ENCODE assay signal across 1 cellular context in the genomic region with DNA sequence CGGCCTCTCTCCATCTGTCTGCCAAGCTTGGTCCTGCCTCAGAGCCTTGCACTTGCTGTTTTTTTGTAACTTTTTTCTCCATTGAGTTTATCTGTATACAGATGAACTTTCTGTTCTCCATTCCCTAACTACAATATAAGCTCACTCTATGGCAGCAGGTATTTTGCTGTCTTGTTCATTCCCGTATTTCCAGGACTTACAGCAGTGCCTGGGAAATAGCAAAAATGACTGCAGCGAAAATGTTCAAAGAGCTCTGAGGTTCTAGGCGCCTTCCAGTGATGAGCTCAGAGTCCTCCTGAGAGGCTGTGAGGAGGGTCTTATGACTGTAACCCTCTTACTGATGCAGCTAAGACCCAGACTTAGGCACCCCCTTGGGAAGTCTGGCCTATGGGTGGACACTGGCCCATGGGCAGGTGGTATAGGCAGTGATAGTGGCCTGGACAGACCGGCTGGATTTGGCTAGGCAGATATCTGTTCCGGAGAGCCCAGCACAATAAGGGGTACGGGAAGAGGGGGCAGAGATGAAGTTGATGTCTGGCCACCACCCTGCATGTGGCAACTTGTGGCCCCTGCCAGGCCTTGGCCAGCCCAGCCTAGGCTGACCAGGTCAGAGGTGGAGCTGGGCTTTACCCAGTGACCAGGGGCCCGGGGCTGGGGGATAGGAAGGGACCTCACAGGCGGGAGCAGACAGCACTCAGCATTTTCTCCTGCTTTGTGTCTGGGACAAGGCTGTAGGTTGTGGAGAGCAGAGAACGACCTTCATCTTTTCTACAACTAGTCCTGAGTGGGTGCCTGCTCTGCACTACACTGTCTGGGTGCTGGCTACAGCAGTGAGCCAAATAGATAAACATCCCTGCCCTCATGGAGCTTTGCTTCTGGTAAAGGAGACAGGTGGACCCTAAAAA.
A peak's percentile ranks its signal among the peaks of the same experiment; 100 is the strongest.
TF ChIP-seq lines count a peak whose summit lies in the region.

No MANE protein-coding gene starts in this region.

TF ChIP-seq in WTC11, 78 proteins besides CTCF, POLR2A, EP300 and RAD21 (continued from another document):
- TF ChIP-seq MYBL2 (CRISPR knock-in tag; IDR thresholded peaks at IDR 0.05) (no peak), TEAD4 (CRISPR knock-in tag; IDR thresholded peaks at IDR 0.05) (no peak), PREB (CRISPR knock-in tag; IDR thresholded peaks at IDR 0.05; ENCODE audit: borderline replicate concordance) (no peak), NFATC4 (CRISPR knock-in tag; IDR thresholded peaks at IDR 0.05) (no peak), CBFB (CRISPR knock-in tag; IDR thresholded peaks at IDR 0.05; ENCODE audit: low read depth) (no peak), SOX15 (CRISPR knock-in tag; IDR thresholded peaks at IDR 0.05) (no peak), SMAD4 (CRISPR knock-in tag; IDR thresholded peaks at IDR 0.05) (no peak), ATF1 (CRISPR knock-in tag; IDR thresholded peaks at IDR 0.05) (no peak), TCF7 (CRISPR knock-in tag; IDR thresholded peaks at IDR 0.05; ENCODE audit: low read depth) (no peak), SMAD3 (CRISPR knock-in tag; IDR thresholded peaks at IDR 0.05; ENCODE audit: borderline replicate concordance) (no peak), ZSCAN18 (CRISPR knock-in tag; IDR thresholded peaks at IDR 0.05) (no peak), HMGA2 (CRISPR knock-in tag; IDR thresholded peaks at IDR 0.05) (no peak), FOXK1 (CRISPR knock-in tag; IDR thresholded peaks at IDR 0.05) (peak; percentile 15; the same call in 1 of the 2 replicates), ZNF532 (CRISPR knock-in tag; IDR thresholded peaks at IDR 0.05; ENCODE audit: borderline replicate concordance) (no peak), ZNF396 (CRISPR knock-in tag; IDR thresholded peaks at IDR 0.05; ENCODE audit: borderline replicate concordance) (no peak), ESRRA (CRISPR knock-in tag; IDR thresholded peaks at IDR 0.05; ENCODE audit: borderline replicate concordance) (no peak), NR2C2 (CRISPR knock-in tag; IDR thresholded peaks at IDR 0.05) (no peak), ZNF423 (CRISPR knock-in tag; IDR thresholded peaks at IDR 0.05) (no peak), PRRX2 (CRISPR knock-in tag; IDR thresholded peaks at IDR 0.05) (no peak)
- TF ChIP-seq, protein P1, sequence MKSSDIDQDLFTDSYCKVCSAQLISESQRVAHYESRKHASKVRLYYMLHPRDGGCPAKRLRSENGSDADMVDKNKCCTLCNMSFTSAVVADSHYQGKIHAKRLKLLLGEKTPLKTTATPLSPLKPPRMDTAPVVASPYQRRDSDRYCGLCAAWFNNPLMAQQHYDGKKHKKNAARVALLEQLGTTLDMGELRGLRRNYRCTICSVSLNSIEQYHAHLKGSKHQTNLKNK (CRISPR knock-in tag; IDR thresholded peaks at IDR 0.05), result no peak
- TF ChIP-seq, protein P2, sequence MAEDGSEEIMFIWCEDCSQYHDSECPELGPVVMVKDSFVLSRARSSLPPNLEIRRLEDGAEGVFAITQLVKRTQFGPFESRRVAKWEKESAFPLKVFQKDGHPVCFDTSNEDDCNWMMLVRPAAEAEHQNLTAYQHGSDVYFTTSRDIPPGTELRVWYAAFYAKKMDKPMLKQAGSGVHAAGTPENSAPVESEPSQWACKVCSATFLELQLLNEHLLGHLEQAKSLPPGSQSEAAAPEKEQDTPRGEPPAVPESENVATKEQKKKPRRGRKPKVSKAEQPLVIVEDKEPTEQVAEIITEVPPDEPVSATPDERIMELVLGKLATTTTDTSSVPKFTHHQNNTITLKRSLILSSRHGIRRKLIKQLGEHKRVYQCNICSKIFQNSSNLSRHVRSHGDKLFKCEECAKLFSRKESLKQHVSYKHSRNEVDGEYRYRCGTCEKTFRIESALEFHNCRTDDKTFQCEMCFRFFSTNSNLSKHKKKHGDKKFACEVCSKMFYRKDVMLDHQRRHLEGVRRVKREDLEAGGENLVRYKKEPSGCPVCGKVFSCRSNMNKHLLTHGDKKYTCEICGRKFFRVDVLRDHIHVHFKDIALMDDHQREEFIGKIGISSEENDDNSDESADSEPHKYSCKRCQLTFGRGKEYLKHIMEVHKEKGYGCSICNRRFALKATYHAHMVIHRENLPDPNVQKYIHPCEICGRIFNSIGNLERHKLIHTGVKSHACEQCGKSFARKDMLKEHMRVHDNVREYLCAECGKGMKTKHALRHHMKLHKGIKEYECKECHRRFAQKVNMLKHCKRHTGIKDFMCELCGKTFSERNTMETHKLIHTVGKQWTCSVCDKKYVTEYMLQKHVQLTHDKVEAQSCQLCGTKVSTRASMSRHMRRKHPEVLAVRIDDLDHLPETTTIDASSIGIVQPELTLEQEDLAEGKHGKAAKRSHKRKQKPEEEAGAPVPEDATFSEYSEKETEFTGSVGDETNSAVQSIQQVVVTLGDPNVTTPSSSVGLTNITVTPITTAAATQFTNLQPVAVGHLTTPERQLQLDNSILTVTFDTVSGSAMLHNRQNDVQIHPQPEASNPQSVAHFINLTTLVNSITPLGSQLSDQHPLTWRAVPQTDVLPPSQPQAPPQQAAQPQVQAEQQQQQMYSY (CRISPR knock-in tag; IDR thresholded peaks at IDR 0.05), result no peak
- TF ChIP-seq, protein P3, sequence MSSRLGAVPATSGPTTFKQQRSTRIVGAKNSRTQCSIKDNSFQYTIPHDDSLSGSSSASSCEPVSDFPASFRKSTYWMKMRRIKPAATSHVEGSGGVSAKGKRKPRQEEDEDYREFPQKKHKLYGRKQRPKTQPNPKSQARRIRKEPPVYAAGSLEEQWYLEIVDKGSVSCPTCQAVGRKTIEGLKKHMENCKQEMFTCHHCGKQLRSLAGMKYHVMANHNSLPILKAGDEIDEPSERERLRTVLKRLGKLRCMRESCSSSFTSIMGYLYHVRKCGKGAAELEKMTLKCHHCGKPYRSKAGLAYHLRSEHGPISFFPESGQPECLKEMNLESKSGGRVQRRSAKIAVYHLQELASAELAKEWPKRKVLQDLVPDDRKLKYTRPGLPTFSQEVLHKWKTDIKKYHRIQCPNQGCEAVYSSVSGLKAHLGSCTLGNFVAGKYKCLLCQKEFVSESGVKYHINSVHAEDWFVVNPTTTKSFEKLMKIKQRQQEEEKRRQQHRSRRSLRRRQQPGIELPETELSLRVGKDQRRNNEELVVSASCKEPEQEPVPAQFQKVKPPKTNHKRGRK (CRISPR knock-in tag; IDR thresholded peaks at IDR 0.05; ENCODE audit: borderline replicate concordance), result 0 out of 2 replicates have a peak, but pooled peaks have one; percentile 29
- TF ChIP-seq, protein P4, sequence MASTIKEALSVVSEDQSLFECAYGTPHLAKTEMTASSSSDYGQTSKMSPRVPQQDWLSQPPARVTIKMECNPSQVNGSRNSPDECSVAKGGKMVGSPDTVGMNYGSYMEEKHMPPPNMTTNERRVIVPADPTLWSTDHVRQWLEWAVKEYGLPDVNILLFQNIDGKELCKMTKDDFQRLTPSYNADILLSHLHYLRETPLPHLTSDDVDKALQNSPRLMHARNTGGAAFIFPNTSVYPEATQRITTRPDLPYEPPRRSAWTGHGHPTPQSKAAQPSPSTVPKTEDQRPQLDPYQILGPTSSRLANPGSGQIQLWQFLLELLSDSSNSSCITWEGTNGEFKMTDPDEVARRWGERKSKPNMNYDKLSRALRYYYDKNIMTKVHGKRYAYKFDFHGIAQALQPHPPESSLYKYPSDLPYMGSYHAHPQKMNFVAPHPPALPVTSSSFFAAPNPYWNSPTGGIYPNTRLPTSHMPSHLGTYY (CRISPR knock-in tag; IDR thresholded peaks at IDR 0.05), result peak; percentile 85; the same call in 1 of the 2 replicates
- TF ChIP-seq, protein P5, sequence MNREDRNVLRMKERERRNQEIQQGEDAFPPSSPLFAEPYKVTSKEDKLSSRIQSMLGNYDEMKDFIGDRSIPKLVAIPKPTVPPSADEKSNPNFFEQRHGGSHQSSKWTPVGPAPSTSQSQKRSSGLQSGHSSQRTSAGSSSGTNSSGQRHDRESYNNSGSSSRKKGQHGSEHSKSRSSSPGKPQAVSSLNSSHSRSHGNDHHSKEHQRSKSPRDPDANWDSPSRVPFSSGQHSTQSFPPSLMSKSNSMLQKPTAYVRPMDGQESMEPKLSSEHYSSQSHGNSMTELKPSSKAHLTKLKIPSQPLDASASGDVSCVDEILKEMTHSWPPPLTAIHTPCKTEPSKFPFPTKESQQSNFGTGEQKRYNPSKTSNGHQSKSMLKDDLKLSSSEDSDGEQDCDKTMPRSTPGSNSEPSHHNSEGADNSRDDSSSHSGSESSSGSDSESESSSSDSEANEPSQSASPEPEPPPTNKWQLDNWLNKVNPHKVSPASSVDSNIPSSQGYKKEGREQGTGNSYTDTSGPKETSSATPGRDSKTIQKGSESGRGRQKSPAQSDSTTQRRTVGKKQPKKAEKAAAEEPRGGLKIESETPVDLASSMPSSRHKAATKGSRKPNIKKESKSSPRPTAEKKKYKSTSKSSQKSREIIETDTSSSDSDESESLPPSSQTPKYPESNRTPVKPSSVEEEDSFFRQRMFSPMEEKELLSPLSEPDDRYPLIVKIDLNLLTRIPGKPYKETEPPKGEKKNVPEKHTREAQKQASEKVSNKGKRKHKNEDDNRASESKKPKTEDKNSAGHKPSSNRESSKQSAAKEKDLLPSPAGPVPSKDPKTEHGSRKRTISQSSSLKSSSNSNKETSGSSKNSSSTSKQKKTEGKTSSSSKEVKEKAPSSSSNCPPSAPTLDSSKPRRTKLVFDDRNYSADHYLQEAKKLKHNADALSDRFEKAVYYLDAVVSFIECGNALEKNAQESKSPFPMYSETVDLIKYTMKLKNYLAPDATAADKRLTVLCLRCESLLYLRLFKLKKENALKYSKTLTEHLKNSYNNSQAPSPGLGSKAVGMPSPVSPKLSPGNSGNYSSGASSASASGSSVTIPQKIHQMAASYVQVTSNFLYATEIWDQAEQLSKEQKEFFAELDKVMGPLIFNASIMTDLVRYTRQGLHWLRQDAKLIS (CRISPR knock-in tag; IDR thresholded peaks at IDR 0.05; ENCODE audit: borderline replicate concordance), result no peak
- TF ChIP-seq, protein P6, sequence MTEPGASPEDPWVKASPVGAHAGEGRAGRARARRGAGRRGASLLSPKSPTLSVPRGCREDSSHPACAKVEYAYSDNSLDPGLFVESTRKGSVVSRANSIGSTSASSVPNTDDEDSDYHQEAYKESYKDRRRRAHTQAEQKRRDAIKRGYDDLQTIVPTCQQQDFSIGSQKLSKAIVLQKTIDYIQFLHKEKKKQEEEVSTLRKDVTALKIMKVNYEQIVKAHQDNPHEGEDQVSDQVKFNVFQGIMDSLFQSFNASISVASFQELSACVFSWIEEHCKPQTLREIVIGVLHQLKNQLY (CRISPR knock-in tag; IDR thresholded peaks at IDR 0.05), result no peak
- TF ChIP-seq, protein P7, sequence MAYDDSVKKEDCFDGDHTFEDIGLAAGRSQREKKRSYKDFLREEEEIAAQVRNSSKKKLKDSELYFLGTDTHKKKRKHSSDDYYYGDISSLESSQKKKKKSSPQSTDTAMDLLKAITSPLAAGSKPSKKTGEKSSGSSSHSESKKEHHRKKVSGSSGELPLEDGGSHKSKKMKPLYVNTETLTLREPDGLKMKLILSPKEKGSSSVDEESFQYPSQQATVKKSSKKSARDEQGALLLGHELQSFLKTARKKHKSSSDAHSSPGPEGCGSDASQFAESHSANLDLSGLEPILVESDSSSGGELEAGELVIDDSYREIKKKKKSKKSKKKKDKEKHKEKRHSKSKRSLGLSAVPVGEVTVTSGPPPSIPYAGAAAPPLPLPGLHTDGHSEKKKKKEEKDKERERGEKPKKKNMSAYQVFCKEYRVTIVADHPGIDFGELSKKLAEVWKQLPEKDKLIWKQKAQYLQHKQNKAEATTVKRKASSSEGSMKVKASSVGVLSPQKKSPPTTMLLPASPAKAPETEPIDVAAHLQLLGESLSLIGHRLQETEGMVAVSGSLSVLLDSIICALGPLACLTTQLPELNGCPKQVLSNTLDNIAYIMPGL (CRISPR knock-in tag; IDR thresholded peaks at IDR 0.05), result no peak
- TF ChIP-seq, protein P8, sequence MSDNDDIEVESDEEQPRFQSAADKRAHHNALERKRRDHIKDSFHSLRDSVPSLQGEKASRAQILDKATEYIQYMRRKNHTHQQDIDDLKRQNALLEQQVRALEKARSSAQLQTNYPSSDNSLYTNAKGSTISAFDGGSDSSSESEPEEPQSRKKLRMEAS (CRISPR knock-in tag; IDR thresholded peaks at IDR 0.05), result no peak
